Comparison of ENCODE assay signal across 32 cellular contexts in the genomic region with DNA sequence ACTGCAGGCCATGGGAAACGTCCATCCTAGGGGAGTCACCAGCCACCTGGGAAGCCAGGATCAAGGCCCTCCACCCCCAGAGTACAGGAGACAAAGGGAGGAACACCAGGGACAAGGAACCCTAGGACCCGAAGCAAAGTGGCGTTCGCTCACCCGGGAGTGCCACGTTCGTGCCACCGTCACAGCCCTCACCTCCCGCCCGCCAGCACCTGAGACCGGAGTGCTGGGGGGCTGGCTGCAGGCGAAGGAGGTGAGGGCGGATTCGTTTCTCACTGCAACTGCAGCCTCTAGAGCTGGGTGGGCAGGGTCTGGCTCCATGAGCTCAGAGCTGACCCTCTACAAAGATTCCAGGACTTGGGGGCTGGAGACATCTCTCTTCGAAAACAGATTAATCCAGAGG. TPM values are rescaled to one million over a fixed set of nuclear protein-coding genes. Genes with fewer than 3 reads are reported as not detected.
"Had no signal": no experiment of that assay in that cellular context is flagged by ENCODE, and none has a peak within 500 bp of the region (broad histone marks: within the 10 kb centered on the region; RNA-seq: fewer than 3 reads in every experiment).

No MANE protein-coding gene starts in this region.

- H3K36me3 Mint-ChIP-seq: mesothelial cell of epicardium, naive B cell had no signal

- H3K36me3 ChIP-seq: brain microvascular endothelial cell, gastrocnemius medialis, pancreas, prostate gland, transverse colon had no signal

- ATAC-seq: activated CD4-positive, CD25-positive, alpha-beta regulatory T cell treated with anti-CD3 and anti-CD28 coated beads, Interleukin-2, amount 50 U/mL, for 24 hours; effector memory CD8-positive, alpha-beta T cell; gastrocnemius medialis; left colon; pancreas; sciatic nerve; stimulated activated naive CD8-positive, alpha-beta T cell treated with anti-CD3 and anti-CD28 coated beads, Interleukin-15, Interleukin-2, amounts not matched to agents 100 U/mL and 50 U/mL, for 24 hours had no signal

- H3K27ac ChIP-seq: brain microvascular endothelial cell, gastrocnemius medialis, pancreas, prostate gland, testis, VCaP had no signal

- H3K4me3 Mint-ChIP-seq: activated CD4-positive, alpha-beta memory T cell treated with anti-CD3 and anti-CD28 coated beads, Interleukin-2, amount 10 ng/mL, durations not matched to agents 7 days and 5 days; activated CD4-positive, alpha-beta T cell treated with anti-CD3 and anti-CD28 coated beads, Interleukin-2, amount 10 ng/mL, durations not matched to agents 7 days and 5 days; effector memory CD8-positive, alpha-beta T cell; mesothelial cell of epicardium; nephron progenitor cell had no signal

- H3K4me1 ChIP-seq: pancreas, prostate gland, testis had no signal

- H3K27me3 ChIP-seq: brain microvascular endothelial cell, gastrocnemius medialis, pancreas, testis, transverse colon had no signal

- DNase-seq: activated CD4-positive, alpha-beta memory T cell treated with anti-CD3 and anti-CD28 coated beads, Interleukin-2, amount 10 ng/mL, durations not matched to agents 7 days and 5 days; activated CD4-positive, alpha-beta T cell treated with anti-CD3 and anti-CD28 coated beads, Interleukin-2, amount 10 ng/mL, durations not matched to agents 7 days and 5 days; activated gamma-delta T cell treated with Interleukin-2 at 50 U/mL for 16 hours; activated naive CD4-positive, alpha-beta T cell treated with anti-CD3 and anti-CD28 coated beads, Interleukin-2, amount 50 U/mL, for 16 hours; amniotic stem cell; brain microvascular endothelial cell; caudate nucleus; cortex of kidney; effector memory CD8-positive, alpha-beta T cell; erythroblast; gastrocnemius medialis; glutamatergic neuron; left colon; naive B cell; nephron progenitor cell; retina; stimulated activated CD4-positive, alpha-beta T cell treated with anti-CD3 and anti-CD28 coated beads, Interleukin-12 subunit alpha, Interleukin-12 subunit beta, amount 100 ng/mL, for 4 hours; stimulated activated CD4-positive, alpha-beta T cell treated with anti-CD3 and anti-CD28 coated beads, Interleukin-4, amount 100 ng/mL, for 1 hour; stimulated activated naive CD8-positive, alpha-beta T cell treated with anti-CD3 and anti-CD28 coated beads, Interleukin-15, Interleukin-2, amounts not matched to agents 100 U/mL and 50 U/mL, for 24 hours; testis; transverse colon had no signal

- H3K9me3 ChIP-seq: gastrocnemius medialis, pancreas, prostate gland, testis, transverse colon had no signal

- H3K4me3 ChIP-seq: gastrocnemius medialis, pancreas, prostate gland, skin epidermis, testis, transverse colon had no signal

- H3K27ac Mint-ChIP-seq: effector memory CD8-positive, alpha-beta T cell; mesothelial cell of epicardium; nephron progenitor cell had no signal

- H3K27me3 Mint-ChIP-seq: activated CD4-positive, alpha-beta memory T cell treated with anti-CD3 and anti-CD28 coated beads, Interleukin-2, amount 10 ng/mL, durations not matched to agents 7 days and 5 days; activated CD4-positive, alpha-beta T cell treated with anti-CD3 and anti-CD28 coated beads, Interleukin-2, amount 10 ng/mL, durations not matched to agents 7 days and 5 days; effector memory CD8-positive, alpha-beta T cell; naive B cell had no signal

- H3K9me3 Mint-ChIP-seq: activated CD4-positive, alpha-beta memory T cell treated with anti-CD3 and anti-CD28 coated beads, Interleukin-2, amount 10 ng/mL, durations not matched to agents 7 days and 5 days; activated CD4-positive, alpha-beta T cell treated with anti-CD3 and anti-CD28 coated beads, Interleukin-2, amount 10 ng/mL, durations not matched to agents 7 days and 5 days; effector memory CD8-positive, alpha-beta T cell; mesothelial cell of epicardium; naive B cell; nephron progenitor cell had no signal

RNA-seq across cellular contexts. Expression of a gene that starts 26.3 kb away (rescaled TPM):
- total RNA-seq: activated CD4-positive, alpha-beta T cell treated with anti-CD3 and anti-CD28 coated beads, Interleukin-2, amount 10 ng/mL, durations not matched to agents 7 days and 5 days; astrocyte; chondrocyte; gastrocnemius medialis; left colon; lower leg skin; sciatic nerve; transverse colon; urinary bladder had no signal

RNA-seq across cellular contexts. Expression of a gene that starts 31.5 kb away (rescaled TPM):
- total RNA-seq: activated CD4-positive, alpha-beta memory T cell treated with anti-CD3 and anti-CD28 coated beads, Interleukin-2, amount 10 ng/mL, durations not matched to agents 7 days and 5 days; activated CD4-positive, alpha-beta T cell treated with anti-CD3 and anti-CD28 coated beads, Interleukin-2, amount 10 ng/mL, durations not matched to agents 7 days and 5 days; astrocyte; chondrocyte; lower leg skin; mesothelial cell of epicardium; urinary bladder had no signal
